ENCODE assay signal across 27 cellular contexts in the genomic region with DNA sequence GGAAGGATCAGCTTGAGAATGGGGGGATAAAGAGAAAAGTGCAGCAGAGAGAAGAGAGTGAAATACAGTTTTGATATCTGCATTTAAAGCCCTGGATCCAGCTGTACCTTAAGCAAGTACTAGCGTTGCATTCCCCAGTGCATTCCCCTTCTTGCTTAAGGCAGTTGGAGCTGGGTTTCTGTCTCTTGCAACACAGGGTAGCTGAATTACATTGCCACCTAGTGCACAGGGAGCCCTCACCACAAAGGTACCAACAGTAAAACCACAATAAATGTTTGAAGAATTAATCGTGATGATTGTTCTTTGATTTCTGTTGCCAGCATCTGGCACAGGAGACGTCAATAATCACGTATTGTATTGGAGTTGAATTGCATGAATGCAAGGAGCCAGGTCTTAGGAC.
DNase-seq lines count a peak whose midpoint lies in the region; ATAC-seq, FAIRE-seq and TF ChIP-seq lines count a peak whose summit lies in the region.
"Had no signal": no experiment of that assay in that cellular context is flagged by ENCODE, and none has a peak within 500 bp of the region (broad histone marks: within the 10 kb centered on the region; RNA-seq: fewer than 3 reads in every experiment).

No MANE protein-coding gene starts in this region.

- H3K79me2 ChIP-seq in H1 (ENCODE audit: control insufficient read depth in 1 of 2, insufficient read depth in 2 of 2, low read length in 2 of 2) = no peaks in the 10 kb centered on the region

- H3K23ac ChIP-seq in H1 (ENCODE audit: insufficient read length) = no peak overlapping the region

- no peak overlapping the region for H4K8ac ChIP-seq in H1 (ENCODE audit: extremely low read depth, insufficient read depth, low read length)

- peak overlapping the region; percentile 63; the same call in 1 of the 2 replicates for H2AFZ ChIP-seq in H1 (ENCODE audit: low read length)

- no peak overlapping the region for H2BK15ac ChIP-seq in H1 (ENCODE audit: low read length)

- no peak overlapping the region for H3K27ac Mint-ChIP-seq in Calu3 (ENCODE audit: unreplicated experiment)
- H3K27ac Mint-ChIP-seq: activated naive CD4-positive, alpha-beta T cell treated with anti-CD3 and anti-CD28 coated beads for 36 hours; activated T-cell treated with anti-CD3 and anti-CD28 coated beads, Interleukin-2, amount 50 U/mL, for 24 hours; CD4-positive, alpha-beta T cell; mesothelial cell of epicardium; nephron progenitor cell; stimulated activated naive CD8-positive, alpha-beta T cell treated with anti-CD3 and anti-CD28 coated beads, Interleukin-15, Interleukin-2, amounts not matched to agents 100 ng/mL and 50 ng/mL, for 24 hours had no signal

- peak; percentile 62 to 72 for TF ChIP-seq RAD21 in H1 (IDR thresholded peaks at IDR 0.05 in 1 of 2, conservative IDR thresholded peaks at IDR 0.05 in 1 of 2; ENCODE audit: low read depth in 2 of 2, low read length in 2 of 2)

- BruUV-seq in Calu3 (replicated peaks; lab: Mats Ljungman, UMichigan) = no TSS peak

- H3K27ac ChIP-seq in H1 (ENCODE audit: low read depth, low read length) (no peak overlapping the region), kidney (ENCODE audit: low read depth in 2 of 2, low read length in 2 of 2) (no peak overlapping the region)
- H3K27ac ChIP-seq: SK-N-MC, tibial nerve had no signal

- no peak overlapping the region for H2BK120ac ChIP-seq in H1 (replicated peaks; ENCODE audit: low read depth, low read length)

- H3K4me3 ChIP-seq in H1 (ENCODE audit: extremely low read depth in 1 of 4, insufficient read depth in 2 of 4, low read depth in 3 of 4, low read length in 4 of 4) (no peak overlapping the region), kidney (ENCODE audit: low read length in 2 of 2) (no peak overlapping the region)
- H3K4me3 ChIP-seq: SK-N-MC, tibial nerve had no signal

- no peak for TF ChIP-seq EP300 in H1 (IDR thresholded peaks at IDR 0.05; ENCODE audit: borderline replicate concordance in 1 of 2, low read depth in 2 of 2, low read length in 2 of 2)

- no peak overlapping the region for H3K56ac ChIP-seq in H1 (replicated peaks; ENCODE audit: insufficient read length, low read depth, low read length)

- H3K4me2 ChIP-seq in H1 (ENCODE audit: insufficient read depth in 1 of 2, low read depth in 2 of 2, low read length in 2 of 2) = no peak overlapping the region

- H3K27me3 Mint-ChIP-seq in Calu3 (ENCODE audit: unreplicated experiment) = no peaks in the 10 kb centered on the region
- H3K27me3 Mint-ChIP-seq: activated T-cell treated with anti-CD3 and anti-CD28 coated beads, Interleukin-2, amount 50 U/mL, for 24 hours; CD4-positive, alpha-beta T cell; central memory CD8-positive, alpha-beta T cell; stimulated activated naive CD8-positive, alpha-beta T cell treated with anti-CD3 and anti-CD28 coated beads, Interleukin-15, Interleukin-2, amounts not matched to agents 100 ng/mL and 50 ng/mL, for 24 hours had no signal

- no peaks in the 10 kb centered on the region for H4K20me1 ChIP-seq in H1 (replicated peaks in 1 of 2; ENCODE audit: control insufficient read depth in 1 of 2, insufficient read depth in 2 of 2, low read length in 2 of 2)

- H3K4me1 ChIP-seq in H1 (replicated peaks in 1 of 4; ENCODE audit: control insufficient read depth in 3 of 4, insufficient read depth in 4 of 4, low read length in 3 of 4) = peaks cover 0 to 4% (median 0%) of the 10 kb centered on the region in 4 experiments; a peak in 1 of 7 replicates
- H3K4me1 ChIP-seq in kidney (ENCODE audit: control insufficient read depth in 1 of 2, insufficient read depth in 1 of 2, low read depth in 1 of 2, low read length in 2 of 2) = no peaks in the 10 kb centered on the region
- H3K4me1 ChIP-seq: tibial nerve had no signal

- H3K9me3 ChIP-seq in H1 (ENCODE audit: insufficient read depth in 2 of 2, low read depth in 1 of 2, low read length in 1 of 2) = peaks cover 0 to 4% of the 10 kb centered on the region in 2 experiments; a peak in 2 of 4 replicates
- no peaks in the 10 kb centered on the region for H3K9me3 ChIP-seq in kidney (ENCODE audit: control insufficient read depth in 1 of 2, low read length in 2 of 2)
- H3K9me3 ChIP-seq: tibial nerve had no signal

- H2BK12ac ChIP-seq in H1 (ENCODE audit: low read depth, low read length) = no peak overlapping the region

- H4K5ac ChIP-seq in H1 (ENCODE audit: insufficient read length, low read depth, low read length) = no peak overlapping the region

- peaks cover 8% of the 10 kb centered on the region for H3K9me3 Mint-ChIP-seq in Calu3 (ENCODE audit: low read depth, unreplicated experiment)

- POLR2A ChIA-PET in H1 (lab: Charles Lee; ENCODE audit: partially characterized antibody) = no interaction called here

- H3K4me1 Mint-ChIP-seq in Calu3 (ENCODE audit: low read depth, unreplicated experiment) = no peaks in the 10 kb centered on the region
- H3K4me1 Mint-ChIP-seq: central memory CD8-positive, alpha-beta T cell; mesothelial cell of epicardium had no signal

- H2BK20ac ChIP-seq in H1 (ENCODE audit: low read length) = no peak overlapping the region

- H3K14ac ChIP-seq in H1 (ENCODE audit: insufficient read length) = no peak overlapping the region

- intact Hi-C loops in Calu3 (cut with micrococcal nuclease; ENCODE audit: unreplicated experiment) (no loop called here), kidney (cut with DNase I) (no loop called here)

- no peak overlapping the region for H2AK5ac ChIP-seq in H1 (ENCODE audit: low read depth, low read length)

- CTCF ChIA-PET in H1 (lab: Charles Lee; ENCODE audit: partially characterized antibody) = interaction anchor here (0.6 to 0.9 kb wide), 5 partner anchors 21 to 411 kb away, joined by 3 read pairs; no protein-coding TSS in a partner anchor
- CTCF ChIA-PET in Calu3 (lab: Charles Lee) = no interaction called here

- H3K9ac ChIP-seq in H1 (replicated peaks in 1 of 4; ENCODE audit: extremely low read depth in 1 of 4, low read depth in 3 of 4, low read length in 3 of 4) = no peak overlapping the region
- H3K9ac ChIP-seq in kidney (ENCODE audit: low read length in 2 of 2) = no peak overlapping the region

- ATAC-seq in HG03196 (IDR thresholded peaks at IDR 0.05; ENCODE audit: unreplicated experiment) = no peak
- ATAC-seq in GM21526 (IDR thresholded peaks at IDR 0.05; ENCODE audit: low FRiP score, unreplicated experiment) = no peak

- no peak overlapping the region for H3K4ac ChIP-seq in H1 (replicated peaks; ENCODE audit: insufficient read length, low read depth, low read length)

- 75% methylated on average over 4 of the region's 4 CpGs; no CpG with 5 or more reads in 1 of the 2 experiments for WGBS in H1 (ENCODE audit: extremely low coverage in 1 of 2, insufficient coverage in 1 of 2, insufficient read length in 1 of 2, insufficient replicate concordance in 2 of 2, low coverage in 1 of 2, low lambda C conversion rate in 2 of 2, missing lambda C conversion rate in 1 of 2), 2 experiments

- H3K79me1 ChIP-seq in H1 (ENCODE audit: low read depth, low read length) = no peaks in the 10 kb centered on the region

- H3K4me3 Mint-ChIP-seq in Calu3 (ENCODE audit: low read depth, unreplicated experiment) = no peak overlapping the region
- H3K4me3 Mint-ChIP-seq: activated naive CD4-positive, alpha-beta T cell treated with anti-CD3 and anti-CD28 coated beads for 36 hours; activated T-cell treated with anti-CD3 and anti-CD28 coated beads, Interleukin-2, amount 50 U/mL, for 24 hours; CD4-positive, alpha-beta T cell; central memory CD8-positive, alpha-beta T cell; mesothelial cell of epicardium; nephron progenitor cell; stimulated activated naive CD8-positive, alpha-beta T cell treated with anti-CD3 and anti-CD28 coated beads, Interleukin-15, Interleukin-2, amounts not matched to agents 100 ng/mL and 50 ng/mL, for 24 hours had no signal

- H3K27me3 ChIP-seq in H1 (replicated peaks in 1 of 4; ENCODE audit: control insufficient read depth in 3 of 4, extremely low read depth in 1 of 4, insufficient read depth in 3 of 4, low read length in 3 of 4) = no peaks in the 10 kb centered on the region
- H3K27me3 ChIP-seq: tibial nerve had no signal

- H4K91ac ChIP-seq in H1 (replicated peaks; ENCODE audit: insufficient read length, low read length) = no peak overlapping the region

- DNase-seq in H4 (ENCODE audit: low spot score) = peak; percentile 23
- DNase-seq in NCI-H69 (lab: John Stamatoyannopoulos, UW) = peak; percentile 2
- peak in 1 of 2 experiments; percentile 9 for DNase-seq in H1 (ENCODE audit: low read depth in 1 of 2, low spot score in 2 of 2)
- DNase-seq in occipital lobe (lab: John Stamatoyannopoulos, UW) = peak; percentile 10
- no peak for DNase-seq in Calu3
- no peak for DNase-seq in kidney
- DNase-seq: activated naive CD4-positive, alpha-beta T cell treated with anti-CD3 and anti-CD28 coated beads for 36 hours; activated T-cell treated with anti-CD3 and anti-CD28 coated beads, Interleukin-2, amount 50 U/mL, for 24 hours; CD4-positive, alpha-beta T cell; DMS79; erythroblast; foreskin melanocyte; NCI-H1417 treated with DMSO at 0.1 percent for 48 hours; NCI-H774; nephron progenitor cell; RPMI8226; stimulated activated CD4-positive, alpha-beta T cell treated with anti-CD3 and anti-CD28 coated beads, Interleukin-4, amount 100 ng/mL, for 24 hours; T-helper 9 cell had no signal

- H3K23me2 ChIP-seq in H1 (ENCODE audit: low read depth, low read length) = no peaks in the 10 kb centered on the region

- TF ChIP-seq POLR2A in H1 (IDR thresholded peaks at IDR 0.05; ENCODE audit: control extremely low read depth in 1 of 2, low read depth in 2 of 2, low read length in 2 of 2) = no peak

- no peak overlapping the region for H3K18ac ChIP-seq in H1 (ENCODE audit: extremely low read depth, low read length)

- H3K36me3 ChIP-seq in H1 (ENCODE audit: control insufficient read depth in 2 of 4, insufficient read depth in 4 of 4, low read length in 3 of 4) (no peaks in the 10 kb centered on the region), kidney (ENCODE audit: control insufficient read depth in 1 of 2, insufficient read depth in 2 of 2, low read length in 2 of 2) (no peaks in the 10 kb centered on the region)
- H3K36me3 ChIP-seq: tibial nerve had no signal

- FAIRE-seq in H1 (lab: Jason Lieb, UNC) (peak; percentile 84), kidney (lab: Jason Lieb, UNC) (no peak)
- FAIRE-seq: GM12892, H54 had no signal

- H2BK5ac ChIP-seq in H1 (ENCODE audit: low read depth, low read length) = no peak overlapping the region

- no peaks in the 10 kb centered on the region for H3K36me3 Mint-ChIP-seq in Calu3 (ENCODE audit: insufficient read depth, unreplicated experiment)
- H3K36me3 Mint-ChIP-seq: mesothelial cell of epicardium had no signal

- TF ChIP-seq CTCF in H1 (IDR thresholded peaks at IDR 0.05; ENCODE audit: control extremely low read depth in 1 of 3, insufficient read depth in 1 of 3, low read depth in 1 of 3, low read length in 3 of 3) (peak in 2 of 3 experiments; percentile 37 to 47; a peak in 2 of 4 replicates), Calu3 (IDR thresholded peaks at IDR 0.05; ENCODE audit: unreplicated experiment) (no peak), kidney (IDR thresholded peaks at IDR 0.05; ENCODE audit: borderline replicate concordance, extremely low read depth, insufficient read depth) (no peak)

TF ChIP-seq in H1, 55 proteins besides CTCF, POLR2A, EP300 and RAD21 (continues in another document):
- TF ChIP-seq EGR1 (IDR thresholded peaks at IDR 0.05; ENCODE audit: borderline replicate concordance, low read depth, low read length) (no peak), CEBPB (IDR thresholded peaks at IDR 0.05; ENCODE audit: low read depth, low read length) (peak; percentile 92), BCL11A (IDR thresholded peaks at IDR 0.05; ENCODE audit: low read depth in 2 of 2, low read length in 2 of 2) (no peak)

Comparison
In these comparisons a context has a peak if more than half of its experiments do, and no peak if none do; other contexts are left out.
1. DNase-seq: peak in H4 (single experiment), NCI-H69 (single experiment) and occipital lobe (single experiment); none in Calu3 (single experiment) and kidney (single experiment).
2. CTCF ChIP-seq: peak in H1 (2 of 3); none in Calu3 (single experiment) and kidney (single experiment).